Comparison of ENCODE assay signal across 20 cellular contexts in the genomic region with DNA sequence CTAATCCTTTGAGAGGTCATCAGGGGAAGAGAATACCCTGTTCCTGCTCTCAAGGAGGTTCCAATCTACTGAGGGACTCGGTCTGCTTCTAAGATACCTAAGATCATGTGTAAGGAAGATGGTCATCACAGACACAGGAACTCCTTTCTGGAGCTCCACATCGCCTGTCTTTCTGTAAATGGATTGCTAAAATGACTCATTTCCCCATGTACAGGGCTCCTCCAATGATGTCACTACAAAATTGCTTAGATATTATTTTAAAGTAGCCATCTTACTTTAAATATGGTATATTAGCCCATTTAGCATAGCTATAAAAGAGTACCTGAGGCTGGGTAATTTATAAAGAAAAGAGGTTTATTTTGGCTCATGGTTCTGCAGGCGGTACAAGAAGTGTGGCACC.
A peak's percentile ranks its signal among the peaks of the same experiment; 100 is the strongest.
DNase-seq lines count a peak whose midpoint lies in the region; ATAC-seq and TF ChIP-seq lines count a peak whose summit lies in the region.
"Had no signal": no experiment of that assay in that cellular context is flagged by ENCODE, and none has a peak within 500 bp of the region (broad histone marks: within the 10 kb centered on the region; RNA-seq: fewer than 3 reads in every experiment).

No MANE protein-coding gene starts in this region.

- peak overlapping the region; percentile 47 for H3K27ac Mint-ChIP-seq in activated T-helper 17 cell treated with anti-CD3 and anti-CD28 coated beads, Interleukin-2, amount 50 U/mL, for 72 hours
- H3K27ac Mint-ChIP-seq: CD4-positive, CD25-positive, alpha-beta regulatory T cell; CD8-positive, alpha-beta memory T cell; GM23338 had no signal

- peak overlapping the region in 5 of 11 experiments; percentile 2 to 31 (median 11); a peak in 8 of 22 replicates for H3K4me2 ChIP-seq in BLaER1 treated with 17β-estradiol and CSF1 and Interleukin-3, amounts not matched to agents 10 nM and 100 nM
- H3K4me2 ChIP-seq: A549, BLaER1, GM23338 had no signal

- H3K27me3 Mint-ChIP-seq in activated T-helper 17 cell treated with anti-CD3 and anti-CD28 coated beads, Interleukin-2, amount 50 U/mL, for 72 hours, result peaks cover 10% of the 10 kb centered on the region
- H3K27me3 Mint-ChIP-seq: CD4-positive, CD25-positive, alpha-beta regulatory T cell had no signal

- H3K9ac ChIP-seq in BLaER1 treated with 17β-estradiol and CSF1 and Interleukin-3, amounts not matched to agents 10 nM and 100 nM, result no peak overlapping the region
- H3K9ac ChIP-seq: BLaER1 had no signal

- H3K27me3 ChIP-seq in BLaER1 treated with 17β-estradiol and CSF1 and Interleukin-3, amounts not matched to agents 10 nM and 100 nM, result peaks cover 0 to 5% (median 0%) of the 10 kb centered on the region in 11 experiments; a peak in 1 of 22 replicates
- H3K27me3 ChIP-seq in foreskin keratinocyte, result no peaks in the 10 kb centered on the region
- H3K27me3 ChIP-seq in HAP-1 (ENCODE audit: low read depth), result no peaks in the 10 kb centered on the region
- H3K27me3 ChIP-seq: BLaER1 had no signal

- peak overlapping the region in 6 of 11 experiments; percentile 5 to 39 (median 23); a peak in 5 of 22 replicates for H3K27ac ChIP-seq in BLaER1 treated with 17β-estradiol and CSF1 and Interleukin-3, amounts not matched to agents 10 nM and 100 nM
- H3K27ac ChIP-seq in foreskin keratinocyte, result no peak overlapping the region
- H3K27ac ChIP-seq: 22Rv1, A549, BLaER1 had no signal

- H3K4me1 Mint-ChIP-seq in activated T-helper 17 cell treated with anti-CD3 and anti-CD28 coated beads, Interleukin-2, amount 50 U/mL, for 72 hours, result peaks cover 5% of the 10 kb centered on the region
- H3K4me1 Mint-ChIP-seq: CD8-positive, alpha-beta memory T cell had no signal

- no peaks in the 10 kb centered on the region for H4K20me1 ChIP-seq in BLaER1 treated with 17β-estradiol and CSF1 and Interleukin-3, amounts not matched to agents 10 nM and 100 nM
- H4K20me1 ChIP-seq: BLaER1 had no signal

- peaks cover 9 to 42% (median 24%) of the 10 kb centered on the region in 11 experiments; a peak in 20 of 22 replicates for H3K9me3 ChIP-seq in BLaER1 treated with 17β-estradiol and CSF1 and Interleukin-3, amounts not matched to agents 10 nM and 100 nM (replicated peaks in 1 of 11)
- no peaks in the 10 kb centered on the region for H3K9me3 ChIP-seq in HAP-1
- H3K9me3 ChIP-seq: A549 had no signal

- peak; percentile 18 for DNase-seq in HT1080 (ENCODE audit: low read depth)
- no peak for DNase-seq in foreskin keratinocyte
- no peak for DNase-seq in activated CD4-positive, CD25-positive, alpha-beta regulatory T cell treated with anti-CD3 and anti-CD28 coated beads, Interleukin-2, amount 50 U/mL, for 72 hours
- no peak for DNase-seq in nucleus accumbens (lab: John Stamatoyannopoulos, UW)
- no peak for DNase-seq in HAP-1 (ENCODE audit: low spot score in 2 of 2)
- DNase-seq: AML-193; CD4-positive, CD25-positive, alpha-beta regulatory T cell; CD8-positive, alpha-beta memory T cell; COR-L47; DMS 273 treated with DMSO at 0.1 percent for 48 hours; DMS53; DND-41; EL had no signal

- no peaks in the 10 kb centered on the region for H3K36me3 Mint-ChIP-seq in activated T-helper 17 cell treated with anti-CD3 and anti-CD28 coated beads, Interleukin-2, amount 50 U/mL, for 72 hours (ENCODE audit: low read depth)
- H3K36me3 Mint-ChIP-seq: CD4-positive, CD25-positive, alpha-beta regulatory T cell; CD8-positive, alpha-beta memory T cell had no signal

- peaks cover 9% of the 10 kb centered on the region for H3K9me3 Mint-ChIP-seq in activated T-helper 17 cell treated with anti-CD3 and anti-CD28 coated beads, Interleukin-2, amount 50 U/mL, for 72 hours

- no peak for TF ChIP-seq CTCF in foreskin keratinocyte (conservative IDR thresholded peaks at IDR 0.05)

- no peak overlapping the region for H3K4me3 Mint-ChIP-seq in activated T-helper 17 cell treated with anti-CD3 and anti-CD28 coated beads, Interleukin-2, amount 50 U/mL, for 72 hours
- H3K4me3 Mint-ChIP-seq: CD4-positive, CD25-positive, alpha-beta regulatory T cell; CD8-positive, alpha-beta memory T cell; GM23338 had no signal

- no peak overlapping the region for H3K4me3 ChIP-seq in BLaER1 treated with 17β-estradiol and CSF1 and Interleukin-3, amounts not matched to agents 10 nM and 100 nM
- H3K4me3 ChIP-seq in HAP-1, result no peak overlapping the region
- H3K4me3 ChIP-seq: A549, BLaER1, GM23338 had no signal

- no peaks in the 10 kb centered on the region for H3K36me3 ChIP-seq in BLaER1 treated with 17β-estradiol and CSF1 and Interleukin-3, amounts not matched to agents 10 nM and 100 nM
- H3K36me3 ChIP-seq in HAP-1 (replicated peaks), result no peaks in the 10 kb centered on the region
- H3K36me3 ChIP-seq: BLaER1 had no signal

- ATAC-seq in activated T-helper 17 cell treated with anti-CD3 and anti-CD28 coated beads, Interleukin-2, amount 50 U/mL, for 72 hours (replicated peaks), result no peak
- ATAC-seq in foreskin keratinocyte (peak; percentile 39), GM21423 (IDR thresholded peaks at IDR 0.05; ENCODE audit: unreplicated experiment) (no peak)
- ATAC-seq: A549, GM23338 had no signal

- in situ Hi-C loops in HAP-1 (cut with MboI; ENCODE audit: low sequenced_read_pairs), result no loop called here

- H3K4me1 ChIP-seq in BLaER1 treated with 17β-estradiol and CSF1 and Interleukin-3, amounts not matched to agents 10 nM and 100 nM, result peaks cover 37 to 92% (median 65%) of the 10 kb centered on the region in 10 experiments
- no peaks in the 10 kb centered on the region for H3K4me1 ChIP-seq in foreskin keratinocyte
- H3K4me1 ChIP-seq in HAP-1, result no peaks in the 10 kb centered on the region
